19 cellular contexts compared by ENCODE assay signal in genomic region chr7:3218561-3219225, GRCh38.
A peak's percentile ranks its signal among the peaks of the same experiment; 100 is the strongest.
DNase-seq lines count a peak whose midpoint lies in the region; FAIRE-seq and TF ChIP-seq lines count a peak whose summit lies in the region.
"Had no signal": no experiment of that assay in that cellular context is flagged by ENCODE, and none has a peak within 500 bp of the region (broad histone marks: within the 10 kb centered on the region; RNA-seq: fewer than 3 reads in every experiment).

No MANE protein-coding gene starts in this region.

- H3K4me3 ChIP-seq in ascending aorta (peak overlapping the region; percentile 11 to 23), kidney (ENCODE audit: low read length in 2 of 2) (peak overlapping the region; percentile 8 to 34)
- H3K4me3 ChIP-seq: SJSA1, spleen had no signal

- H3K36me3 ChIP-seq in ascending aorta (no peaks in the 10 kb centered on the region), kidney (ENCODE audit: control insufficient read depth in 1 of 2, insufficient read depth in 2 of 2, low read length in 2 of 2) (no peaks in the 10 kb centered on the region)
- H3K36me3 ChIP-seq: SJSA1, spleen had no signal

- H3K4me1 ChIP-seq in ascending aorta (peaks cover 12 to 42% of the 10 kb centered on the region in 2 donors), kidney (ENCODE audit: control insufficient read depth in 1 of 2, insufficient read depth in 1 of 2, low read depth in 1 of 2, low read length in 2 of 2) (peaks cover 0 to 5% of the 10 kb centered on the region in 2 donors)
- H3K4me1 ChIP-seq: SJSA1, spleen had no signal

- H3K27me3 ChIP-seq in ascending aorta = no peaks in the 10 kb centered on the region

- peak overlapping the region; percentile 67 to 72 for H3K27ac ChIP-seq in ascending aorta
- no peak overlapping the region for H3K27ac ChIP-seq in kidney (ENCODE audit: low read depth in 2 of 2, low read length in 2 of 2)
- H3K27ac ChIP-seq: 22Rv1, C4-2B, SJSA1, spleen had no signal

- TF ChIP-seq CTCF in ascending aorta (IDR thresholded peaks at IDR 0.05) (no peak), kidney (IDR thresholded peaks at IDR 0.05; ENCODE audit: borderline replicate concordance, extremely low read depth, insufficient read depth) (no peak)

- no peak for FAIRE-seq in kidney (lab: Jason Lieb, UNC)

- no peak overlapping the region for H3K9ac ChIP-seq in kidney (ENCODE audit: low read length in 2 of 2)

- intact Hi-C loops in ascending aorta (cut with DNase I) (loop anchor here (2.0 to 10.0 kb wide), 4 partner anchors 26 to 134 kb away; partner anchors contain the start of gene SDK1), kidney (cut with DNase I) (no loop called here)

- H3K9me3 ChIP-seq in ascending aorta = no peaks in the 10 kb centered on the region
- H3K9me3 ChIP-seq in kidney (ENCODE audit: control insufficient read depth in 1 of 2, low read length in 2 of 2) = no peaks in the 10 kb centered on the region
- H3K9me3 ChIP-seq: SJSA1, spleen had no signal

- peak; percentile 36 for DNase-seq in DMS79 treated with DMSO at 0.1 percent for 48 hours (lab: John Stamatoyannopoulos, UW)
- no peak for DNase-seq in DMS79 (lab: John Stamatoyannopoulos, UW)
- no peak for DNase-seq in ascending aorta (ENCODE audit: low spot score in 2 of 2)
- no peak for DNase-seq in kidney
- DNase-seq in superior temporal gyrus (ENCODE audit: extremely low spot score) = peak; percentile 18
- no peak for DNase-seq in foreskin melanocyte
- DNase-seq in activated CD4-positive, alpha-beta T cell treated with anti-CD3 and anti-CD28 coated beads for 4 hours = no peak
- no peak for DNase-seq in C1 segment of cervical spinal cord (lab: John Stamatoyannopoulos, UW)
- DNase-seq: activated CD4-positive, alpha-beta T cell treated with anti-CD3 and anti-CD28 coated beads for 36 hours; activated CD8-positive, alpha-beta memory T cell treated with anti-CD3 and anti-CD28 coated beads, Interleukin-2, amount 50 U/mL, for 4 hours; DMS53; hippocampal formation; left cardiac atrium; MM.1S; posterior cingulate gyrus; spleen had no signal

Comparison
In these comparisons a context has a peak if more than half of its experiments do, and no peak if none do; other contexts are left out.
1. DNase-seq: peak in DMS79 treated with DMSO at 0.1 percent for 48 hours (single experiment) and superior temporal gyrus (single experiment); none in DMS79 (single experiment), ascending aorta (0 of 2), kidney (single experiment), foreskin melanocyte (single experiment), activated CD4-positive, alpha-beta T cell treated with anti-CD3 and anti-CD28 coated beads for 4 hours (0 of 2) and C1 segment of cervical spinal cord (0 of 14).
2. H3K27ac ChIP-seq: peak in ascending aorta (2 of 2); none in kidney (0 of 2).